Comparison of ENCODE assay signal across 11 cellular contexts in genomic region chr4:5378002-5378401, GRCh38.
DNase-seq lines count a peak whose midpoint lies in the region; ATAC-seq and TF ChIP-seq lines count a peak whose summit lies in the region.
"Had no signal": no experiment of that assay in that cellular context is flagged by ENCODE, and none has a peak within 500 bp of the region (broad histone marks: within the 10 kb centered on the region; RNA-seq: fewer than 3 reads in every experiment).

No MANE protein-coding gene starts in this region.

- intact Hi-C loops in posterior vena cava (cut with DNase I), result no loop called here

- DNase-seq in AG20443 (ENCODE audit: low spot score), result peak; percentile 57
- DNase-seq in GM13977 (ENCODE audit: low spot score), result no peak
- peak; percentile 32 for DNase-seq in RPMI7951 (ENCODE audit: low read depth)
- DNase-seq in fibroblast of villous mesenchyme (ENCODE audit: low read depth), result peak; percentile 30
- DNase-seq in D341Med (ENCODE audit: low spot score), result no peak
- DNase-seq in posterior vena cava (ENCODE audit: low spot score), result no peak
- no peak for DNase-seq in GM19240 (ENCODE audit: insufficient read length, low spot score)
- DNase-seq: adrenal gland, NCI-H446 treated with DMSO at 0.1 percent for 48 hours, stomach had no signal

- no peak for ATAC-seq in GM21619 (IDR thresholded peaks at IDR 0.05; ENCODE audit: unreplicated experiment)

- TF ChIP-seq CTCF in GM13977 (IDR thresholded peaks at IDR 0.05; ENCODE audit: extremely low read depth, insufficient read depth, missing control alignments) (peak; percentile 10), fibroblast of villous mesenchyme (IDR thresholded peaks at IDR 0.05; ENCODE audit: insufficient read depth, low read depth, low read length) (peak; percentile 51)

- H3K4me3 ChIP-seq in fibroblast of villous mesenchyme (ENCODE audit: low read depth, low read length), result no peak overlapping the region
- H3K4me3 ChIP-seq: adrenal gland, stomach had no signal

- in situ Hi-C loops in GM13977 (cut with MboI; ENCODE audit: low pct_unique_long_range_greater_than_20kb, low sequenced_read_pairs, unreplicated experiment), result loop anchor here (25.0 kb wide), 1 partner anchor 434 kb away; no protein-coding TSS in a partner anchor

Comparison
In these comparisons a context has a peak if more than half of its experiments do, and no peak if none do; other contexts are left out.
1. DNase-seq: peak in AG20443 (single experiment), RPMI7951 (single experiment) and fibroblast of villous mesenchyme (single experiment); none in GM13977 (single experiment), D341Med (single experiment), posterior vena cava (single experiment) and GM19240 (single experiment).